ENCODE assay signal across 10 cellular contexts in genomic region chr9:126411948-126412284, GRCh38.
DNase-seq lines count a peak whose midpoint lies in the region; ATAC-seq, FAIRE-seq and TF ChIP-seq lines count a peak whose summit lies in the region.
"Had no signal": no experiment of that assay in that cellular context is flagged by ENCODE, and none has a peak within 500 bp of the region (broad histone marks: within the 10 kb centered on the region; RNA-seq: fewer than 3 reads in every experiment).

No MANE protein-coding gene starts in this region.

- H2AFZ ChIP-seq in astrocyte (ENCODE audit: low read depth, low read length): no peak overlapping the region

- FAIRE-seq in astrocyte (lab: Jason Lieb, UNC): no peak

- no peaks in the 10 kb centered on the region for H3K27me3 Mint-ChIP-seq in CD8-positive, alpha-beta T cell (ENCODE audit: low read depth)
- no peaks in the 10 kb centered on the region for H3K27me3 Mint-ChIP-seq in astrocyte (ENCODE audit: low read depth, unreplicated experiment)

- H3K9me3 Mint-ChIP-seq in CD8-positive, alpha-beta T cell: no peaks in the 10 kb centered on the region
- no peaks in the 10 kb centered on the region for H3K9me3 Mint-ChIP-seq in astrocyte (ENCODE audit: unreplicated experiment)

- CTCF ChIA-PET in CD8-positive, alpha-beta T cell (lab: Charles Lee): interaction anchor here (1.0 to 1.5 kb wide), 2 partner anchors 13 to 63 kb away, joined by 3 to 5 read pairs; no protein-coding TSS in a partner anchor
- CTCF ChIA-PET in GM10248 (lab: Yijun Ruan, JAX): no interaction called here

- no peaks in the 10 kb centered on the region for H3K36me3 ChIP-seq in CD8-positive, alpha-beta T cell (ENCODE audit: insufficient read depth, low read length)
- no peaks in the 10 kb centered on the region for H3K36me3 ChIP-seq in astrocyte (ENCODE audit: insufficient read depth, low read length)

- no peak for ATAC-seq in CD8-positive, alpha-beta T cell
- peak; percentile 35 for ATAC-seq in GM19395 (IDR thresholded peaks at IDR 0.05; ENCODE audit: unreplicated experiment)

- peak overlapping the region; percentile 26 for H3K4me3 ChIP-seq in CD8-positive, alpha-beta T cell (ENCODE audit: low read depth, low read length)
- no peak overlapping the region for H3K4me3 ChIP-seq in astrocyte (ENCODE audit: insufficient read depth, low read depth, low read length)

- TF ChIP-seq CTCF in CD8-positive, alpha-beta T cell (IDR thresholded peaks at IDR 0.05): no peak
- TF ChIP-seq CTCF in astrocyte (IDR thresholded peaks at IDR 0.05; ENCODE audit: insufficient read depth, low read depth, low read length) (no peak), GM10248 (IDR thresholded peaks at IDR 0.05; ENCODE audit: control extremely low read depth, extremely low read depth, low read depth, missing control alignments) (no peak)

- DNase-seq in CD8-positive, alpha-beta T cell: no peak
- DNase-seq in NCI-H146 treated with DMSO at 0.1 percent for 48 hours (lab: John Stamatoyannopoulos, UW; ENCODE audit: unreplicated experiment) (peak; percentile 62), astrocyte (ENCODE audit: low read depth) (no peak), GM10248 (ENCODE audit: extremely low spot score) (no peak), CD1c-positive myeloid dendritic cell (ENCODE audit: extremely low spot score) (no peak), AG20443 (ENCODE audit: low spot score) (no peak)
- DNase-seq in stimulated activated CD4-positive, alpha-beta T cell treated with anti-CD3 and anti-CD28 coated beads, Interleukin-15, amount 100 ng/mL, for 24 hours: no peak
- DNase-seq: cortex of kidney, retina had no signal

- peaks cover 12% of the 10 kb centered on the region for H3K36me3 Mint-ChIP-seq in CD8-positive, alpha-beta T cell
- H3K36me3 Mint-ChIP-seq in astrocyte (ENCODE audit: low read depth, unreplicated experiment): peaks cover 13% of the 10 kb centered on the region

- POLR2A ChIA-PET in CD8-positive, alpha-beta T cell (lab: Charles Lee): interaction anchor here (1.1 to 1.6 kb wide), 3 partner anchors 11 to 58 kb away, joined by 3 read pairs; no protein-coding TSS in a partner anchor
- POLR2A ChIA-PET in GM10248 (lab: Yijun Ruan, JAX): no interaction called here

- H3K4me1 ChIP-seq in CD8-positive, alpha-beta T cell (ENCODE audit: insufficient read depth, low read length): peaks cover 42% of the 10 kb centered on the region
- peaks cover 5% of the 10 kb centered on the region for H3K4me1 ChIP-seq in astrocyte (ENCODE audit: insufficient read depth, low read length)

- peak overlapping the region; percentile 28 for H3K27ac ChIP-seq in CD8-positive, alpha-beta T cell (ENCODE audit: low read depth, low read length)
- no peak overlapping the region for H3K27ac ChIP-seq in astrocyte (ENCODE audit: low read depth, low read length)

- no peaks in the 10 kb centered on the region for H3K9me3 ChIP-seq in CD8-positive, alpha-beta T cell (ENCODE audit: low read length)
- no peaks in the 10 kb centered on the region for H3K9me3 ChIP-seq in astrocyte (ENCODE audit: insufficient read depth, low read depth, low read length)

- no peak overlapping the region for H3K9ac ChIP-seq in astrocyte (ENCODE audit: low read length)

- peaks cover 43% of the 10 kb centered on the region for H3K4me1 Mint-ChIP-seq in CD8-positive, alpha-beta T cell (ENCODE audit: low read depth)
- peaks cover 3% of the 10 kb centered on the region for H3K4me1 Mint-ChIP-seq in astrocyte (ENCODE audit: low read depth, unreplicated experiment)

- peak overlapping the region; percentile 52 for H3K4me2 ChIP-seq in astrocyte (ENCODE audit: low read length)

- H3K27ac Mint-ChIP-seq in CD8-positive, alpha-beta T cell: peak overlapping the region; percentile 93
- no peak overlapping the region for H3K27ac Mint-ChIP-seq in astrocyte (ENCODE audit: unreplicated experiment)

- intact Hi-C loops in CD8-positive, alpha-beta T cell (cut with DNase I, micrococcal nuclease): loop anchor here (1.0 to 5.0 kb wide), 4 partner anchors 15 to 60 kb away; no protein-coding TSS in a partner anchor

- no peaks in the 10 kb centered on the region for H3K79me2 ChIP-seq in astrocyte (ENCODE audit: insufficient read depth, low read length)

- no peaks in the 10 kb centered on the region for H3K27me3 ChIP-seq in CD8-positive, alpha-beta T cell (ENCODE audit: insufficient read depth, low read length)
- H3K27me3 ChIP-seq in astrocyte (ENCODE audit: insufficient read depth, low read length): no peaks in the 10 kb centered on the region

- peak overlapping the region; percentile 81 for H3K4me3 Mint-ChIP-seq in CD8-positive, alpha-beta T cell
- no peak overlapping the region for H3K4me3 Mint-ChIP-seq in astrocyte (ENCODE audit: unreplicated experiment)

- H4K20me1 ChIP-seq in astrocyte (ENCODE audit: insufficient read depth, low read length): no peaks in the 10 kb centered on the region
